Comparison of ENCODE assay signal across 8 cellular contexts in the genomic region with DNA sequence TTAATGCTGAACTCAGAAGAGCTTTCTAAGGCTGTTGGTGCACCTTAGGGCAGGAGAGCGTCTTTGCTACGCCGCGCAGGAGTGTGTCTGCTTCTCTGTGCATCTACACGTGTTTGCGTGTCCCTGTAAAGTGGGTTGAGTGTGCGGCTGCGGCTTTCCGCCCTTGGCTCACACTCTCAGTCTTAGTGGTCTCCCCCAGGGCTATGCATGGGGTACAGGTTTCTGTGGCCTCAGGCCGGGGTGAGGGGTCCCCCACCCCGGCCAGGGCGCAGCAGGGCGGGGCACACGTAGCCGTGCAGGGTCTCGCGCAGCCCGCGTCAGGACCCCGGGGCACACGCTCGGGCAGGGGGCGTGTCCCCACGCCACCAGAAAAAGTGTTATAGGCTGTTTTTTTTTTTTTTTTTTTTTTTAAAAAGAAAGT. TPM values are rescaled to one million over a fixed set of nuclear protein-coding genes. Genes with fewer than 3 reads are reported as not detected.
A peak's percentile ranks its signal among the peaks of the same experiment; 100 is the strongest.
DNase-seq lines count a peak whose midpoint lies in the region; ATAC-seq lines count a peak whose summit lies in the region.

No MANE protein-coding gene starts in this region.

- H3K4me3 Mint-ChIP-seq in activated naive CD8-positive, alpha-beta T cell: peak overlapping the region; percentile 95

- ATAC-seq in HG03108 (IDR thresholded peaks at IDR 0.05; ENCODE audit: unreplicated experiment): peak; percentile 42
- ATAC-seq in right cardiac atrium: peak; percentile 60 to 73

- no peaks in the 10 kb centered on the region for H3K9me3 ChIP-seq in SJSA1 (replicated peaks)
- H3K9me3 ChIP-seq in right cardiac atrium (ENCODE audit: control insufficient read depth, low read length): no peaks in the 10 kb centered on the region
- H3K9me3 ChIP-seq in skeletal muscle tissue (ENCODE audit: control insufficient read depth in 3 of 3, low read length in 3 of 3): no peaks in the 10 kb centered on the region

- H3K27ac ChIP-seq in SJSA1: peak overlapping the region; percentile 99
- peak overlapping the region; percentile 84 for H3K27ac ChIP-seq in right cardiac atrium (ENCODE audit: low read length)
- peak overlapping the region; percentile 84 for H3K27ac ChIP-seq in skeletal muscle tissue (ENCODE audit: low read depth, low read length)

- H3K36me3 Mint-ChIP-seq in activated naive CD8-positive, alpha-beta T cell: peaks cover 3% of the 10 kb centered on the region

- peaks cover 40% of the 10 kb centered on the region for H3K4me1 ChIP-seq in SJSA1 (replicated peaks)
- peaks cover 4% of the 10 kb centered on the region for H3K4me1 ChIP-seq in right cardiac atrium (ENCODE audit: control insufficient read depth, insufficient read depth, low read length)
- peaks cover 17 to 21% (median 20%) of the 10 kb centered on the region in 3 donors for H3K4me1 ChIP-seq in skeletal muscle tissue (ENCODE audit: control insufficient read depth in 3 of 3, insufficient read depth in 3 of 3, low read length in 3 of 3)

- under 1% methylated on average over 24 of the region's 24 CpGs for WGBS in right cardiac atrium

- peaks cover 33% of the 10 kb centered on the region for H3K4me1 Mint-ChIP-seq in activated naive CD8-positive, alpha-beta T cell (ENCODE audit: low read depth)

- H3K27me3 Mint-ChIP-seq in activated naive CD8-positive, alpha-beta T cell: no peaks in the 10 kb centered on the region

- H3K9me3 Mint-ChIP-seq in activated naive CD8-positive, alpha-beta T cell (ENCODE audit: low read depth): no peaks in the 10 kb centered on the region

- peaks cover 16% of the 10 kb centered on the region for H3K36me3 ChIP-seq in SJSA1
- H3K36me3 ChIP-seq in skeletal muscle tissue (ENCODE audit: control insufficient read depth in 3 of 3, insufficient read depth in 3 of 3, low read length in 3 of 3): no peaks in the 10 kb centered on the region

- DNase-seq in SKM-1 treated with dmso at 0.1 percent for 144 hours (lab: John Stamatoyannopoulos, UW; ENCODE audit: unreplicated experiment) (peak; percentile 40), SKM-1 (lab: John Stamatoyannopoulos, UW; ENCODE audit: unreplicated experiment) (no peak), SJSA1 (ENCODE audit: low read depth in 1 of 2, low spot score in 2 of 2) (no peak), right cardiac atrium (no peak), DMS79 treated with DMSO at 0.1 percent for 48 hours (lab: John Stamatoyannopoulos, UW) (no peak)

- intact Hi-C loops in right cardiac atrium (cut with DNase I): loop anchor here in 1 of 4 donors (10.0 kb wide), 1 partner anchor 52 kb away; no protein-coding TSS in a partner anchor

- H3K4me3 ChIP-seq in SJSA1 (peak overlapping the region; percentile 98), right cardiac atrium (ENCODE audit: low read length) (peak overlapping the region; percentile 80), skeletal muscle tissue (ENCODE audit: low read length in 3 of 3) (peak overlapping the region; percentile 90 to 92 (median 91))

- H3K27ac Mint-ChIP-seq in activated naive CD8-positive, alpha-beta T cell: peak overlapping the region; percentile 99

- H3K27me3 ChIP-seq in SJSA1 (replicated peaks) (no peaks in the 10 kb centered on the region), right cardiac atrium (ENCODE audit: control insufficient read depth, insufficient read depth) (no peaks in the 10 kb centered on the region), skeletal muscle tissue (ENCODE audit: control insufficient read depth in 3 of 3, insufficient read depth in 3 of 3, low read length in 3 of 3) (no peaks in the 10 kb centered on the region)

- H3K9ac ChIP-seq in skeletal muscle tissue (ENCODE audit: low read depth in 1 of 3, low read length in 3 of 3): peak overlapping the region; percentile 85 to 93 (median 88)

RNA-seq across cellular contexts. Expression of a gene that starts 0.7 kb away (rescaled TPM):
- 10.5 and 14.5 TPM in 2 replicates for total RNA-seq in SJSA1 (2014; rRNA removed; shearing (Covaris generic))
- total RNA-seq in right cardiac atrium (1 to 10 TPM; 6.3 to 8.4 (median 7.3) TPM), skeletal muscle tissue (5.7 TPM)
- 3.0 TPM for polyA plus RNA-seq in right cardiac atrium
